In the genomic region with DNA sequence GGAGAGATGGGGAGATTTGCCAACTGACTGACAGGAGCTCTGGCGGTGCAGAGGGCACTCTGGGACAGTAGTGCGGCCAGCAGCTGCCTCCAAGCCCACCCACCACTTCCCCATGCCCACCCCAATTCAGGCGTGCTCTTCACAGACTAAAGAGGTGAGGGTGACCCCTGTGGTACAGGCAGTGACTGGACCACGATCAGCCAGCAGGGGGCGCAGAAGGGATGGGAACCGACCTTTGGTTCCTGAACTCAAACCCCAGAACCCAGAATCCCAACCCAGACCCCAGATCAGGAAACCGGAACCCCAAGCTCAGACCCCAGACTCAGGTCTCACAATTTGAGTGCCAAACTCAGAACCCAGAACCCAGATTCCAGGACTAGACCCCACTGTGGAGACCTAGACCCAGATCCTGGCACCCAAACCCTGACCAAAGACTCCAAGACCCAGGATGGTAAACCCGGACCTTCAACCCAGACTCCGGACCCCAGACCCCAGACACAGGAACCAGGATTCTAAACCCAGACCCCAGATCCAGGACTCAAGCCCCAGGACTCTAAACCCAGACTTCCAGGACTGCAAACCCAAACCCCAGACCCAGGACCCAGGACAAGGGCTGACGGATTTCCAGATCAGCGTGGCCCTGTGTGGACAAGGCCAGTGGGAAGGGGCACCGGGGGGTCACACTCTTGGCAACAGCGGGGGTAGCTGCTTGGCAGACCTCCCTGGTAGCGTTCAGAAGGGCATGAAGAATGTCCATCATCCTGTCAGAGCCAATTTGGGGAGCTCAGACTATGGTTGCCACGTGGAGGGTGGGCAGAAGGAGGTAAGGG, we compare ENCODE assay signal across 8 cellular contexts. TPM values are rescaled to one million over a fixed set of nuclear protein-coding genes. Genes with fewer than 3 reads are reported as not detected.
A peak's percentile ranks its signal among the peaks of the same experiment; 100 is the strongest.
DNase-seq lines count a peak whose midpoint lies in the region; ATAC-seq and TF ChIP-seq lines count a peak whose summit lies in the region.

No MANE protein-coding gene starts in this region.

- H3K36me3 ChIP-seq in PC-3 (ENCODE audit: low read depth, low read length) (no peaks in the 10 kb centered on the region), osteoblast (ENCODE audit: insufficient read depth, low read length) (no peaks in the 10 kb centered on the region)

- H3K4me2 ChIP-seq in PC-3 (ENCODE audit: low read length) (no peak overlapping the region), osteoblast (ENCODE audit: insufficient read depth, low read length) (peak overlapping the region; percentile 15)

- POLR2A ChIA-PET in PC-3 (lab: Charles Lee; ENCODE audit: unreplicated experiment), result no interaction called here

- H3F3A ChIP-seq in PC-3 (ENCODE audit: low read length, unreplicated experiment), result no peaks in the 10 kb centered on the region

- H3K4me3 ChIP-seq in PC-3 (ENCODE audit: low read length) (no peak overlapping the region), fibroblast of the aortic adventitia (ENCODE audit: low read depth, low read length) (no peak overlapping the region), osteoblast (ENCODE audit: insufficient read depth, low read length) (no peak overlapping the region)

- H3K9me3 ChIP-seq in PC-3 (ENCODE audit: low read length) (no peaks in the 10 kb centered on the region), osteoblast (ENCODE audit: low read depth, low read length) (no peaks in the 10 kb centered on the region)

- no peak overlapping the region for H3K27ac ChIP-seq in PC-3 (ENCODE audit: low read length)
- no peak overlapping the region for H3K27ac ChIP-seq in osteoblast (ENCODE audit: low read depth, low read length)
- peak overlapping the region; percentile 28 for H3K27ac ChIP-seq in temporal lobe (ENCODE audit: low read depth, low read length)

- CTCF ChIA-PET in PC-3 (lab: Charles Lee), result no interaction called here

- ATAC-seq in PC-3 (peak; percentile 70), GM18505 (IDR thresholded peaks at IDR 0.05; ENCODE audit: unreplicated experiment) (no peak)

- no peak for TF ChIP-seq POLR2A in GM18505 (IDR thresholded peaks at IDR 0.05; ENCODE audit: borderline replicate concordance, extremely low read depth, insufficient read depth, insufficient read length)

- DNase-seq in NK-92 treated with Interleukin-12 subunit alpha and Interleukin-12 subunit beta, amount 100 ng/mL, for 24 hours (lab: John Stamatoyannopoulos, UW), result peak; percentile 52
- DNase-seq in NK-92 (lab: John Stamatoyannopoulos, UW; ENCODE audit: unreplicated experiment) (no peak), PC-3 (peak; percentile 74), fibroblast of the aortic adventitia (ENCODE audit: low read depth) (peak; percentile 50), osteoblast (ENCODE audit: insufficient read length, low spot score, missing footprints) (peak; percentile 97)
- DNase-seq in activated T-helper 1 cell treated with anti-CD3 and anti-CD28 coated beads, Interleukin-2, amount 50 U/mL, for 16 hours (ENCODE audit: low read depth in 1 of 2, low spot score in 1 of 2), result peak; percentile 69 to 83

- no peak overlapping the region for H3K9ac ChIP-seq in PC-3 (ENCODE audit: low read length)

- H3K79me2 ChIP-seq in PC-3 (ENCODE audit: low read length) (no peaks in the 10 kb centered on the region), osteoblast (ENCODE audit: insufficient read depth, low read length) (no peaks in the 10 kb centered on the region)

- H2AFZ ChIP-seq in PC-3 (ENCODE audit: low read length), result no peak overlapping the region
- H2AFZ ChIP-seq in osteoblast (ENCODE audit: low read length), result peak overlapping the region; percentile 74

- no TSS peak for BruUV-seq in PC-3 (replicated peaks; lab: Mats Ljungman, UMichigan)

- H3K9me2 ChIP-seq in PC-3 (replicated peaks; ENCODE audit: low read length), result no peaks in the 10 kb centered on the region

- intact Hi-C loops in PC-3 (cut with micrococcal nuclease), result loop anchor here (1.0 to 2.0 kb wide), 2 partner anchors 28 to 41 kb away; no protein-coding TSS in a partner anchor

- H3K27me3 ChIP-seq in PC-3 (ENCODE audit: low read length) (no peaks in the 10 kb centered on the region), osteoblast (ENCODE audit: insufficient read depth, low read length) (peaks cover 27% of the 10 kb centered on the region)

- H4K20me1 ChIP-seq in PC-3 (ENCODE audit: low read length) (no peaks in the 10 kb centered on the region), osteoblast (ENCODE audit: insufficient read depth, low read length) (no peaks in the 10 kb centered on the region)

- H3K4me1 ChIP-seq in PC-3 (ENCODE audit: insufficient read depth, low read length) (no peaks in the 10 kb centered on the region), osteoblast (ENCODE audit: insufficient read depth, low read length) (peaks cover 6% of the 10 kb centered on the region)

- TF ChIP-seq CTCF in PC-3 (conservative IDR thresholded peaks at IDR 0.05; ENCODE audit: low read depth, low read length), result peak; percentile 94
- TF ChIP-seq CTCF in fibroblast of the aortic adventitia (IDR thresholded peaks at IDR 0.05; ENCODE audit: insufficient read depth, low read length), result peak; percentile 92
- TF ChIP-seq CTCF in osteoblast (IDR thresholded peaks at IDR 0.05; ENCODE audit: extremely low read depth, low read depth, low read length), result peak; percentile 89

RNA-seq across cellular contexts. Expression of a gene that starts 3.7 kb away (rescaled TPM):
- total RNA-seq in PC-3 (2014; rRNA removed), result not detected in 2 replicates
- not detected in 2 replicates for total RNA-seq in fibroblast of the aortic adventitia (ENCODE audit: low replicate concordance)
- not detected in 2 replicates for total RNA-seq in osteoblast
- 0.49 TPM for total RNA-seq in temporal lobe

RNA-seq across cellular contexts. Expression of a gene that starts 10.6 kb away (rescaled TPM):
- not detected in 2 replicates for total RNA-seq in PC-3 (2014; rRNA removed)
- 0.16 TPM in 1 of 2 replicates, not detected in the other for total RNA-seq in fibroblast of the aortic adventitia (ENCODE audit: low replicate concordance)
- total RNA-seq in osteoblast, result 0.29 and 0.36 TPM in 2 replicates
- total RNA-seq in temporal lobe, result 0.98 TPM
